ENCODE assay signal across 1 cellular context in genomic region chr5:176155882-176156497, GRCh38.
TF ChIP-seq lines count a peak whose summit lies in the region.

No MANE protein-coding gene starts in this region.

TF ChIP-seq in K562, 482 proteins besides CTCF, POLR2A, EP300 and RAD21 (continued from another document):
- TF ChIP-seq ZNF407 (IDR thresholded peaks at IDR 0.05; ENCODE audit: low read depth): no peak
- 0 out of 4 replicates have a peak, but pooled peaks of 1 of the 2 experiments have one; percentile 18 for TF ChIP-seq NRF1 (conservative IDR thresholded peaks at IDR 0.05 in 1 of 2, IDR thresholded peaks at IDR 0.05 in 1 of 2)
- no peak for TF ChIP-seq ELK1 (CRISPR knock-in tag; IDR thresholded peaks at IDR 0.05)
- TF ChIP-seq ZNF347 (CRISPR knock-in tag; IDR thresholded peaks at IDR 0.05; ENCODE audit: low read depth): no peak
- no peak for TF ChIP-seq ZNF184 (CRISPR knock-in tag; IDR thresholded peaks at IDR 0.05)
- TF ChIP-seq NEUROD1 (IDR thresholded peaks at IDR 0.05; ENCODE audit: borderline replicate concordance, low read depth, low read length, partially characterized antibody): no peak
- TF ChIP-seq CBFA2T2 (conservative IDR thresholded peaks at IDR 0.05): 0 out of 2 replicates have a peak, but pooled peaks have one; percentile 14
- no peak for TF ChIP-seq TAF15 (IDR thresholded peaks at IDR 0.05; ENCODE audit: low read depth, low read length)
- TF ChIP-seq SMAD2 (IDR thresholded peaks at IDR 0.05; ENCODE audit: low read depth, low read length): no peak
- no peak for TF ChIP-seq COPS2 (conservative IDR thresholded peaks at IDR 0.05)
- no peak for TF ChIP-seq MYNN (IDR thresholded peaks at IDR 0.05)
- TF ChIP-seq MYNN (CRISPR knock-in tag; IDR thresholded peaks at IDR 0.05): no peak
- peak; percentile 24; the same call in 1 of the 2 replicates for TF ChIP-seq ETV1 (tag; conservative IDR thresholded peaks at IDR 0.05; ENCODE audit: low read depth)
- TF ChIP-seq FOXA3 (CRISPR knock-in tag; conservative IDR thresholded peaks at IDR 0.05 in 1 of 2, IDR thresholded peaks at IDR 0.05 in 1 of 2): no peak
- no peak for TF ChIP-seq NONO (IDR thresholded peaks at IDR 0.05; ENCODE audit: low read depth in 2 of 2, low read length in 1 of 2)
- TF ChIP-seq PHTF2 (CRISPR knock-in tag; IDR thresholded peaks at IDR 0.05): no peak
- no peak for TF ChIP-seq GABPA (tag; conservative IDR thresholded peaks at IDR 0.05; ENCODE audit: low read depth)
- no peak for TF ChIP-seq ILK (tag; IDR thresholded peaks at IDR 0.05; ENCODE audit: borderline replicate concordance, low read depth)
- TF ChIP-seq ZEB2 (IDR thresholded peaks at IDR 0.05): no peak
- TF ChIP-seq ZNF583 (CRISPR knock-in tag; IDR thresholded peaks at IDR 0.05): no peak
- 0 out of 2 replicates have a peak, but pooled peaks have one; percentile 31 for TF ChIP-seq LCOR (CRISPR knock-in tag; IDR thresholded peaks at IDR 0.05)
- no peak for TF ChIP-seq PYGO2 (tag; IDR thresholded peaks at IDR 0.05)
- TF ChIP-seq HMG20B (CRISPR knock-in tag; IDR thresholded peaks at IDR 0.05): no peak
